Comparison of ENCODE assay signal across 10 cellular contexts in the genomic region with DNA sequence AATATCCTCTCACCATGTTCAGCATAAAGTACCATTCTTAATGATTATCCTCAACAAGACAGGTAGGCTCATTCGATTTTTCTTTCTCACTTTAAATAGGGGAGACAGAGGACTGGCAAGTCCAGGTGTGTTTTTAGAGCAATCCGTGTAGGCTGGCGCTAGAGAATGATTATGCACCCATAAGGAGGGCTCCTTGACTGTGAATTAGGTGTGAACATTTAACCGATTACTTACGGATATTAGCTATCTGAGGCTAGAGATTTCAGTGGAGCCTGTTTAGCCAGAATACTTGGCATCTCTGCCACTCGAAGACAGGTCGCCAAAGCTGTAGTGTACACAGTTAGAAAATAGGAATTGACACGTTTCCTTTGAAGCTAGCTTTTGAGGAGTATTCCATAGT. TPM values are rescaled to one million over a fixed set of nuclear protein-coding genes. Genes with fewer than 3 reads are reported as not detected.
DNase-seq lines count a peak whose midpoint lies in the region; ATAC-seq and TF ChIP-seq lines count a peak whose summit lies in the region.
"Had no signal": no experiment of that assay in that cellular context is flagged by ENCODE, and none has a peak within 500 bp of the region (broad histone marks: within the 10 kb centered on the region; RNA-seq: fewer than 3 reads in every experiment).

No MANE protein-coding gene starts in this region.

- ATAC-seq in CD4-positive, alpha-beta T cell (ENCODE audit: poor library complexity), result no peak

- no peak overlapping the region for H3K27ac ChIP-seq in CD4-positive, alpha-beta T cell (ENCODE audit: low read depth, low read length)
- H3K27ac ChIP-seq in cingulate gyrus (ENCODE audit: low read depth, low read length) (peak overlapping the region; percentile 89), neutrophil (peak overlapping the region; percentile 100)

- DNase-seq in CD4-positive, alpha-beta T cell, result no peak
- DNase-seq in NAMALWA (ENCODE audit: low spot score), result peak; percentile 19
- no peak for DNase-seq in germinal center (ENCODE audit: low spot score)
- DNase-seq in islet precursor cell, result no peak
- DNase-seq in activated gamma-delta T cell (lab: John Stamatoyannopoulos, UW), result no peak
- no peak for DNase-seq in erythroblast (lab: John Stamatoyannopoulos, UW)
- DNase-seq: GF-D8, midbrain had no signal

- H3K9me3 Mint-ChIP-seq in CD4-positive, alpha-beta T cell, result peaks cover 2% of the 10 kb centered on the region

- peak overlapping the region; percentile 88 to 100 for H3K4me3 ChIP-seq in neutrophil (ENCODE audit: low read depth in 1 of 2, low read length in 1 of 2)

- H3K36me3 ChIP-seq in neutrophil, result peaks cover 59% of the 10 kb centered on the region

- H3K4me1 Mint-ChIP-seq in CD4-positive, alpha-beta T cell (ENCODE audit: low read depth), result peaks cover 72% of the 10 kb centered on the region

- peak overlapping the region; percentile 98 for H3K4me3 Mint-ChIP-seq in CD4-positive, alpha-beta T cell

- H3K36me3 Mint-ChIP-seq in CD4-positive, alpha-beta T cell (ENCODE audit: low read depth), result peaks cover 65% of the 10 kb centered on the region

- H3K9me3 ChIP-seq in CD4-positive, alpha-beta T cell (ENCODE audit: control insufficient read depth, low read length), result no peaks in the 10 kb centered on the region
- H3K9me3 ChIP-seq in neutrophil, result no peaks in the 10 kb centered on the region

- no peak for TF ChIP-seq POLR2A in erythroblast (IDR thresholded peaks at IDR 0.05; ENCODE audit: low read length)

- intact Hi-C loops in CD4-positive, alpha-beta T cell (cut with DNase I, micrococcal nuclease), result loop anchor here in 1 of 2 experiments (5.0 kb wide), 2 partner anchors 45 to 415 kb away; a partner anchor contains a TSS

- POLR2A ChIA-PET in CD4-positive, alpha-beta T cell (lab: Charles Lee), result interaction anchor here (1.1 to 3.4 kb wide), 2 partner anchors 15 to 40 kb away, joined by 3 to 24 read pairs; no protein-coding TSS in a partner anchor

- no peak for TF ChIP-seq CTCF in CD4-positive, alpha-beta T cell (IDR thresholded peaks at IDR 0.05)
- no peak for TF ChIP-seq CTCF in neutrophil (IDR thresholded peaks at IDR 0.05)

- H3K27ac Mint-ChIP-seq in CD4-positive, alpha-beta T cell, result peak overlapping the region; percentile 94

- peaks cover 83 to 86% of the 10 kb centered on the region in 2 experiments for H3K4me1 ChIP-seq in neutrophil (ENCODE audit: control insufficient read depth in 1 of 2, insufficient read depth in 1 of 2, low read depth in 1 of 2, low read length in 1 of 2)

- no peaks in the 10 kb centered on the region for H3K27me3 Mint-ChIP-seq in CD4-positive, alpha-beta T cell

- CTCF ChIA-PET in CD4-positive, alpha-beta T cell (lab: Charles Lee), result interaction anchor here (0.6 to 1.1 kb wide), 4 partner anchors 20 to 400 kb away, joined by 3 to 4 read pairs (median 4); no protein-coding TSS in a partner anchor

- no peaks in the 10 kb centered on the region for H3K27me3 ChIP-seq in CD4-positive, alpha-beta T cell (ENCODE audit: control insufficient read depth, insufficient read depth, low read length)
- no peaks in the 10 kb centered on the region for H3K27me3 ChIP-seq in neutrophil

RNA-seq across cellular contexts. Expression of a gene that starts 1.9 kb away (rescaled TPM):
- 10 to 100 TPM; 97.3 to 98.5 TPM for total RNA-seq in CD4-positive, alpha-beta T cell
